8 cellular contexts compared by ENCODE assay signal in the genomic region with DNA sequence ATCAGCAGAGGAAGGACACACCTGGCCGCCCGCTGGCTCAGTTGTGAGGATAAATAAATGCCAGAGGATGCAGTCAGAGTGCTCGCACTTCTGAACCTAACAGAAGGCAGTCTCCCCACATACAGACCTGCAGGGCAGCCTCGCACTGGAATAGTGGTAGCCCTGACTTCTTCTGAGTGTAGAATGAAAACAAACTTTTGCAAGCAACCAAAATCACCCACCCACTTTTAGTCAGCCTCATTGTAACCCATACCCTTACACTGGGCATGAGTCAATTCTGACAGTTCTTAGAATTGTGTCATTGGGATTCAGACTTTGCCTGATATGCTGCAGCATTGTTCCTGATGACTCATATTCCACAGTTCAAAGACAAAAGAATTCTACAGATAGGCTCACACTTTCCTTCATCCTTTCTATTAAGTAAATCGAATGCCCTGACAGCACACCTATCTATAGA.
DNase-seq lines count a peak whose midpoint lies in the region; ATAC-seq and TF ChIP-seq lines count a peak whose summit lies in the region.

No MANE protein-coding gene starts in this region.

- peaks cover 5% of the 10 kb centered on the region for H3K36me3 Mint-ChIP-seq in central memory CD8-positive, alpha-beta T cell (ENCODE audit: insufficient read depth)

- DNase-seq in DMS53 treated with DMSO at 0.1 percent for 48 hours (lab: John Stamatoyannopoulos, UW; ENCODE audit: unreplicated experiment) (peak; percentile 46), NCI-H146 treated with DMSO at 0.1 percent for 48 hours (lab: John Stamatoyannopoulos, UW; ENCODE audit: unreplicated experiment) (peak; percentile 17), osteoblast (ENCODE audit: insufficient read length, low spot score, missing footprints) (peak; percentile 85), Karpas-422 (no peak), foreskin melanocyte (no peak)
- no peak for DNase-seq in central memory CD8-positive, alpha-beta T cell (ENCODE audit: low spot score in 2 of 2)

- H3K79me2 ChIP-seq in osteoblast (ENCODE audit: insufficient read depth, low read length) (no peaks in the 10 kb centered on the region), Karpas-422 (ENCODE audit: low read length) (no peaks in the 10 kb centered on the region)

- H3K4me3 ChIP-seq in osteoblast (ENCODE audit: insufficient read depth, low read length): no peak overlapping the region
- H3K4me3 ChIP-seq in Karpas-422 (ENCODE audit: low read length): no peak overlapping the region

- no peaks in the 10 kb centered on the region for H4K20me1 ChIP-seq in osteoblast (ENCODE audit: insufficient read depth, low read length)
- no peaks in the 10 kb centered on the region for H4K20me1 ChIP-seq in Karpas-422 (ENCODE audit: insufficient read depth, low read depth, low read length)

- peak overlapping the region; percentile 33 for H3K27ac Mint-ChIP-seq in central memory CD8-positive, alpha-beta T cell (ENCODE audit: low read depth)

- H3K27me3 Mint-ChIP-seq in central memory CD8-positive, alpha-beta T cell: no peaks in the 10 kb centered on the region

- no peaks in the 10 kb centered on the region for H3K9me3 Mint-ChIP-seq in central memory CD8-positive, alpha-beta T cell

- H3K36me3 ChIP-seq in osteoblast (ENCODE audit: insufficient read depth, low read length): no peaks in the 10 kb centered on the region
- no peaks in the 10 kb centered on the region for H3K36me3 ChIP-seq in Karpas-422 (ENCODE audit: insufficient read depth, low read length)

- H2AFZ ChIP-seq in osteoblast (ENCODE audit: low read length) (no peak overlapping the region), Karpas-422 (ENCODE audit: low read length) (no peak overlapping the region)

- H3K27ac ChIP-seq in osteoblast (ENCODE audit: low read depth, low read length): no peak overlapping the region
- no peak overlapping the region for H3K27ac ChIP-seq in Karpas-422 (ENCODE audit: low read length)

- ATAC-seq in central memory CD8-positive, alpha-beta T cell (replicated peaks; ENCODE audit: extremely low read depth, poor library complexity, severe bottlenecking): no peak
- ATAC-seq in GM21576 (IDR thresholded peaks at IDR 0.05; ENCODE audit: unreplicated experiment) (no peak), HG03432 (IDR thresholded peaks at IDR 0.05; ENCODE audit: unreplicated experiment) (no peak)

- H3K9me2 ChIP-seq in Karpas-422 (replicated peaks; ENCODE audit: insufficient read depth, low read length): no peaks in the 10 kb centered on the region

- peak overlapping the region; percentile 54 for H3K4me2 ChIP-seq in osteoblast (ENCODE audit: insufficient read depth, low read length)
- H3K4me2 ChIP-seq in Karpas-422 (ENCODE audit: low read depth, low read length, poor library complexity, severe bottlenecking): no peak overlapping the region

- TF ChIP-seq CTCF in osteoblast (IDR thresholded peaks at IDR 0.05; ENCODE audit: extremely low read depth, low read depth, low read length): no peak

- H3K4me1 Mint-ChIP-seq in central memory CD8-positive, alpha-beta T cell: peaks cover 28% of the 10 kb centered on the region

- H3K27me3 ChIP-seq in osteoblast (ENCODE audit: insufficient read depth, low read length) (no peaks in the 10 kb centered on the region), Karpas-422 (ENCODE audit: low read length) (no peaks in the 10 kb centered on the region)

- H3K9me3 ChIP-seq in osteoblast (ENCODE audit: low read depth, low read length) (no peaks in the 10 kb centered on the region), Karpas-422 (ENCODE audit: low read length) (no peaks in the 10 kb centered on the region)

- peaks cover 12% of the 10 kb centered on the region for H3K4me1 ChIP-seq in osteoblast (ENCODE audit: insufficient read depth, low read length)
- H3K4me1 ChIP-seq in Karpas-422 (ENCODE audit: low read length): no peaks in the 10 kb centered on the region

- no peak overlapping the region for H3K4me3 Mint-ChIP-seq in central memory CD8-positive, alpha-beta T cell

- H3K9ac ChIP-seq in Karpas-422 (ENCODE audit: low read length): no peak overlapping the region

Comparison
In these comparisons a context has a peak if more than half of its experiments do, and no peak if none do; other contexts are left out.
1. DNase-seq: peak in DMS53 treated with DMSO at 0.1 percent for 48 hours (single experiment), NCI-H146 treated with DMSO at 0.1 percent for 48 hours (single experiment) and osteoblast (single experiment); none in central memory CD8-positive, alpha-beta T cell (0 of 2), Karpas-422 (single experiment) and foreskin melanocyte (single experiment).